17 cellular contexts compared by ENCODE assay signal in the genomic region with DNA sequence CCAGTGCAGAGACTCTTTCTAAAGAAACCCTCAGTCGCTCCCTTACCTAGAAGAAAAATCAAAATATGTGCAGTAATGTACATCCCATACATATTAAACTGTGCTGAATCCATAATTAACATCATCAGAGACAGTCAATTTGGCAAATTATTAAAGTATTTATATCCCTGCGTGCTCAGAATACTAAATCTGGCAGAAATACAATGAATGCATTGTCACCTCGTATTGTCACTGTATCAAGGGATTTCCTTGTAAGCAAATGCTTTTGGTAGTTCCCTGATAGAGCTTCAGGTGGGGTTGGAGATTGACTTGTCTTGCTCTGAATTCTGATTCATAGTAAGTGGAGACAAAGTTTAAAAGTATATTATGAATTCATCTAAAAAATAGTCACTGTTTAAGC.
A peak's percentile ranks its signal among the peaks of the same experiment; 100 is the strongest.
DNase-seq lines count a peak whose midpoint lies in the region; ATAC-seq and TF ChIP-seq lines count a peak whose summit lies in the region.
"Had no signal": no experiment of that assay in that cellular context is flagged by ENCODE, and none has a peak within 500 bp of the region (broad histone marks: within the 10 kb centered on the region; RNA-seq: fewer than 3 reads in every experiment).

No MANE protein-coding gene starts in this region.

- POLR2A ChIA-PET in PC-9 (lab: Charles Lee; ENCODE audit: unreplicated experiment): no interaction called here

- no peaks in the 10 kb centered on the region for H3K79me1 ChIP-seq in mesendoderm (ENCODE audit: low read length)

- H3K9ac ChIP-seq in mesendoderm (ENCODE audit: low read length): no peak overlapping the region
- H3K9ac ChIP-seq: BLaER1 had no signal

- no peaks in the 10 kb centered on the region for H4K20me1 ChIP-seq in PC-9 (ENCODE audit: insufficient read depth)
- H4K20me1 ChIP-seq: BLaER1 had no signal

- ATAC-seq in GM19324 (IDR thresholded peaks at IDR 0.05; ENCODE audit: low FRiP score, unreplicated experiment) (no peak), heart right ventricle (no peak)
- ATAC-seq: A549, HepG2 had no signal

- H3F3A ChIP-seq in PC-9 (ENCODE audit: insufficient read depth, low read depth): no peaks in the 10 kb centered on the region

- H2BK120ac ChIP-seq in mesendoderm (ENCODE audit: low read depth, low read length): no peak overlapping the region

- H3K4me2 ChIP-seq in PC-9 (no peak overlapping the region), mesendoderm (ENCODE audit: low read length) (no peak overlapping the region)
- H3K4me2 ChIP-seq: A549, BLaER1 had no signal

- H3K27ac ChIP-seq in PC-9 (no peak overlapping the region), mesendoderm (ENCODE audit: low read depth, low read length) (no peak overlapping the region), left ventricle myocardium inferior (replicated peaks) (no peak overlapping the region), heart right ventricle (no peak overlapping the region)
- H3K27ac ChIP-seq: 22Rv1, A549, BLaER1 had no signal

- H3K27me3 ChIP-seq in PC-9 (ENCODE audit: insufficient read depth, low read depth) (no peaks in the 10 kb centered on the region), mesendoderm (ENCODE audit: insufficient read depth, low read length, poor library complexity) (no peaks in the 10 kb centered on the region), left ventricle myocardium inferior (ENCODE audit: low read depth) (no peaks in the 10 kb centered on the region), heart right ventricle (no peaks in the 10 kb centered on the region)
- H3K27me3 ChIP-seq: BLaER1 had no signal

- H2AFZ ChIP-seq in PC-9: peak overlapping the region; percentile 68

- TF ChIP-seq CTCF in PC-9 (conservative IDR thresholded peaks at IDR 0.05) (no peak), left ventricle myocardium inferior (IDR thresholded peaks at IDR 0.05; ENCODE audit: borderline replicate concordance) (no peak), heart right ventricle (IDR thresholded peaks at IDR 0.05) (no peak)

- H3K23ac ChIP-seq in mesendoderm (ENCODE audit: low read length): no peak overlapping the region

- H3K4me3 ChIP-seq in PC-9 (no peak overlapping the region), mesendoderm (ENCODE audit: low read length) (no peak overlapping the region), left ventricle myocardium inferior (no peak overlapping the region), heart right ventricle (no peak overlapping the region)
- H3K4me3 ChIP-seq: A549, BLaER1, HAP-1 had no signal

- peak; percentile 7 for DNase-seq in COLO829 (ENCODE audit: low spot score)
- no peak for DNase-seq in PC-9
- DNase-seq in mesendoderm: peak; percentile 4
- DNase-seq in superior temporal gyrus (ENCODE audit: extremely low spot score): peak; percentile 80
- DNase-seq in left ventricle myocardium inferior: no peak
- no peak for DNase-seq in heart right ventricle
- DNase-seq: AML-193; Calu3; CD4-positive, alpha-beta memory T cell; DMS79 treated with DMSO at 0.1 percent for 48 hours; GF-D8 had no signal

- H2BK15ac ChIP-seq in mesendoderm (replicated peaks; ENCODE audit: low read depth): no peak overlapping the region

- H3K4me1 ChIP-seq in PC-9 (replicated peaks; ENCODE audit: insufficient read depth) (no peaks in the 10 kb centered on the region), mesendoderm (ENCODE audit: control insufficient read depth, low read depth, low read length) (no peaks in the 10 kb centered on the region), left ventricle myocardium inferior (no peaks in the 10 kb centered on the region), heart right ventricle (no peaks in the 10 kb centered on the region)
- H3K4me1 ChIP-seq: A549, BLaER1, HAP-1 had no signal

- CTCF ChIA-PET in PC-9 (lab: Charles Lee): no interaction called here

- no peak overlapping the region for H4K8ac ChIP-seq in mesendoderm (ENCODE audit: low read depth, low read length)

- no peak overlapping the region for H2BK5ac ChIP-seq in mesendoderm (ENCODE audit: low read length)

- H3K36me3 ChIP-seq in PC-9 (ENCODE audit: low read depth): no peaks in the 10 kb centered on the region
- H3K36me3 ChIP-seq in mesendoderm (ENCODE audit: control insufficient read depth, insufficient read depth, low read length): no peaks in the 10 kb centered on the region
- no peaks in the 10 kb centered on the region for H3K36me3 ChIP-seq in left ventricle myocardium inferior
- no peaks in the 10 kb centered on the region for H3K36me3 ChIP-seq in heart right ventricle
- H3K36me3 ChIP-seq: BLaER1, HAP-1 had no signal

- H3K56ac ChIP-seq in mesendoderm (ENCODE audit: low read length): no peak overlapping the region

- no TSS peak for BruUV-seq in PC-9 (replicated peaks; lab: Mats Ljungman, UMichigan)

- intact Hi-C loops in PC-9 (cut with micrococcal nuclease; ENCODE audit: unreplicated experiment): no loop called here
- intact Hi-C loops in left ventricle myocardium inferior (cut with micrococcal nuclease): no loop called here
- intact Hi-C loops in heart right ventricle (cut with DNase I): no loop called here

- H3K9me2 ChIP-seq in PC-9 (ENCODE audit: insufficient read depth): no peaks in the 10 kb centered on the region; the same call in 1 of the 2 replicates

- no CpG with 5 or more reads among the region's 3 CpGs for WGBS in mesendoderm (ENCODE audit: extremely low coverage, insufficient coverage, low lambda C conversion rate)
- 58 to 60% methylated on average over 3 of the region's 3 CpGs for WGBS in heart right ventricle, 2 donors

- H3K9me3 ChIP-seq in PC-9 (ENCODE audit: insufficient read depth, low read depth): no peaks in the 10 kb centered on the region
- no peaks in the 10 kb centered on the region for H3K9me3 ChIP-seq in left ventricle myocardium inferior (replicated peaks)
- H3K9me3 ChIP-seq in heart right ventricle: no peaks in the 10 kb centered on the region
- H3K9me3 ChIP-seq: A549, BLaER1, HAP-1 had no signal

- H3K79me2 ChIP-seq in PC-9 (ENCODE audit: low read depth): no peaks in the 10 kb centered on the region
- no peaks in the 10 kb centered on the region for H3K79me2 ChIP-seq in mesendoderm (ENCODE audit: control insufficient read depth, insufficient read depth, low read length)

- H4K5ac ChIP-seq in mesendoderm (ENCODE audit: low read length): no peak overlapping the region

- H2AK5ac ChIP-seq in mesendoderm (ENCODE audit: low read length): no peak overlapping the region

- no peak overlapping the region for H3K18ac ChIP-seq in mesendoderm (ENCODE audit: low read length)

- H3K4ac ChIP-seq in mesendoderm (ENCODE audit: low read depth, low read length): no peak overlapping the region

Comparison
In these comparisons a context has a peak if more than half of its experiments do, and no peak if none do; other contexts are left out.
1. DNase-seq: peak in COLO829 (single experiment), mesendoderm (single experiment) and superior temporal gyrus (single experiment); none in PC-9 (0 of 2), left ventricle myocardium inferior (single experiment) and heart right ventricle (0 of 2).